17 cellular contexts compared by ENCODE assay signal in the genomic region with DNA sequence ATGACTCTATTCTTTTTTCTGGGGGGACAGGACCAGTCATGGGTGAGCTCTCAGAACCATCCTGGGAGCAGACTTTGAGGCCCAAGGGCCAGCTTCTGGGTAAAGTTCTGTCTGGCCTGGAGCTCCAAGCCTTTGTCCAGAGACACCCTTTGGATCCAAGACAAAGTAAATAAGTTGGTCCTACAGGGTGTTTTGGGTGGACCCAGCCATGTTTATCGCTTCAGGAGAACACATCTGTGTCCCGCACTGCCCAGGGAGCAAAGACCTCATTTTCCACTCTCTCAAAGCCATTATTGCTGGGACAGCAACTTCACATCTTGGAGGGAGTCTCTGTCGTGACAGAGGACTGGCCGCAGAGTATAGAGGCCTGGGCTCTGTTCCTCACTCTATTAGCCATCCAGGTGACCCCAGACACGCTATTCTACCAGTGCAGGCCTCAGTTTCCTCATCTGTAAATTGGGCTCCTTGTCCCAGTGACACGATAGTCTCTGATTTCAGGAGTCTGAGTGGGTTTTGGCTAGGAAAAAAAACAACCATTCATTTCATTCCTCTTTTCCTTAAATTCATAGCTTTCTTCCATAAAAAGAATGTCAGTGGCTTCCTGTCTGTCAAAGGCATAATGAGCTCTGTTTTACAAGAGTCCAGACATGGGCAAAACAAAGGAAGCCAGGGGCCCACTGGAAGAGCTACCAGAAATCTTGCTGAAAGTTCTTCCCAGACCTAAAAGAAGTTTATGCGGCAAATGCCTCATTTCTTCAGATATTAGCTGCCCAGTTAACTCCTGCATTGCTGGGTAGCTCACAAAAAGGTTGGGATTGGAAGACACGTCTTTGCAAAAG.
DNase-seq lines count a peak whose midpoint lies in the region; ATAC-seq and TF ChIP-seq lines count a peak whose summit lies in the region.
"Had no signal": no experiment of that assay in that cellular context is flagged by ENCODE, and none has a peak within 500 bp of the region (broad histone marks: within the 10 kb centered on the region; RNA-seq: fewer than 3 reads in every experiment).

No MANE protein-coding gene starts in this region.

- TF ChIP-seq EP300 in upper lobe of left lung (IDR thresholded peaks at IDR 0.05) = peak in 2 of 4 donors; percentile 13 to 49

- H3K27me3 ChIP-seq in right atrium auricular region (no peaks in the 10 kb centered on the region), prostate gland (replicated peaks; ENCODE audit: insufficient read depth) (no peaks in the 10 kb centered on the region), upper lobe of left lung (no peaks in the 10 kb centered on the region), body of pancreas (no peaks in the 10 kb centered on the region)
- H3K27me3 ChIP-seq: BLaER1, MG63, SJCRH30 had no signal

- peak overlapping the region; percentile 41 to 82 for H3K27ac ChIP-seq in coronary artery
- H3K27ac ChIP-seq in right atrium auricular region = peak overlapping the region; percentile 74 to 85
- H3K27ac ChIP-seq in prostate gland = peak overlapping the region; percentile 58 to 64
- H3K27ac ChIP-seq in upper lobe of left lung = peak overlapping the region; percentile 83 to 92 (median 90)
- peak overlapping the region in 1 of 4 donors; percentile 15 for H3K27ac ChIP-seq in body of pancreas
- H3K27ac ChIP-seq: BLaER1, SJCRH30 had no signal

- H3K9me3 ChIP-seq in right atrium auricular region (no peaks in the 10 kb centered on the region), prostate gland (no peaks in the 10 kb centered on the region), upper lobe of left lung (no peaks in the 10 kb centered on the region), body of pancreas (no peaks in the 10 kb centered on the region)
- H3K9me3 ChIP-seq: BLaER1, HAP-1, MG63, SJCRH30 had no signal

- DNase-seq in coronary artery (ENCODE audit: low spot score) (no peak), right atrium auricular region (ENCODE audit: low spot score) (peak; percentile 71), prostate gland (ENCODE audit: low spot score) (no peak), upper lobe of left lung (no peak), body of pancreas (no peak), middle frontal gyrus (ENCODE audit: extremely low spot score, low spot score) (no peak), DMS 273 treated with DMSO at 0.1 percent for 48 hours (lab: John Stamatoyannopoulos, UW) (no peak)
- DNase-seq: activated CD4-positive, alpha-beta T cell treated with anti-CD3 and anti-CD28 coated beads, Interleukin-2, amount 10 ng/mL, durations not matched to agents 24 days and 14 days; activated CD8-positive, alpha-beta memory T cell treated with anti-CD3 and anti-CD28 coated beads, Interleukin-2, amount 50 U/mL, for 48 hours; activated naive CD4-positive, alpha-beta T cell treated with anti-CD3 and anti-CD28 coated beads for 36 hours; DMS53; MG63; NCI-H187 treated with DMSO at 0.1 percent for 48 hours; substantia nigra had no signal

- H3K4me3 ChIP-seq in coronary artery = no peak overlapping the region
- no peak overlapping the region for H3K4me3 ChIP-seq in right atrium auricular region
- H3K4me3 ChIP-seq in prostate gland = no peak overlapping the region
- no peak overlapping the region for H3K4me3 ChIP-seq in upper lobe of left lung
- H3K4me3 ChIP-seq in body of pancreas = no peak overlapping the region
- H3K4me3 ChIP-seq: BLaER1, HAP-1, MG63, SJCRH30 had no signal

- 58% methylated on average over 8 of the region's 8 CpGs for WGBS in prostate gland
- WGBS in upper lobe of left lung, 2 donors = 61 to 64% methylated on average over 7 to 8 of the region's 8 CpGs
- WGBS in body of pancreas, 2 donors = 68 to 76% methylated on average over 8 of the region's 8 CpGs

- TF ChIP-seq CTCF in coronary artery (IDR thresholded peaks at IDR 0.05) (no peak), right atrium auricular region (IDR thresholded peaks at IDR 0.05) (no peak), prostate gland (IDR thresholded peaks at IDR 0.05) (no peak), upper lobe of left lung (IDR thresholded peaks at IDR 0.05) (no peak), body of pancreas (IDR thresholded peaks at IDR 0.05) (no peak)

- no peaks in the 10 kb centered on the region for H3K36me3 ChIP-seq in right atrium auricular region
- no peaks in the 10 kb centered on the region for H3K36me3 ChIP-seq in prostate gland
- H3K36me3 ChIP-seq in upper lobe of left lung = peaks cover 0 to 52% (median 7%) of the 10 kb centered on the region in 4 donors
- no peaks in the 10 kb centered on the region for H3K36me3 ChIP-seq in body of pancreas (replicated peaks in 1 of 2; ENCODE audit: insufficient read depth in 1 of 2, low read depth in 2 of 2)
- H3K36me3 ChIP-seq: BLaER1, HAP-1, MG63, SJCRH30 had no signal

- TF ChIP-seq POLR2A in prostate gland (IDR thresholded peaks at IDR 0.05) (no peak), upper lobe of left lung (IDR thresholded peaks at IDR 0.05) (no peak), body of pancreas (IDR thresholded peaks at IDR 0.05) (no peak)

- intact Hi-C loops in prostate gland (cut with DNase I) = loop anchor here (10.0 kb wide), 1 partner anchor 177 kb away; a partner anchor contains a TSS
- intact Hi-C loops in body of pancreas (cut with DNase I) = loop anchor here (5.0 kb wide), 1 partner anchor 89 kb away; no protein-coding TSS in a partner anchor

- ATAC-seq in upper lobe of left lung (ENCODE audit: low FRiP score in 2 of 2) (no peak), body of pancreas (no peak)

- H3K4me1 ChIP-seq in right atrium auricular region (peaks cover 0 to 64% of the 10 kb centered on the region in 2 donors), prostate gland (replicated peaks) (no peaks in the 10 kb centered on the region), upper lobe of left lung (peaks cover 83 to 91% (median 87%) of the 10 kb centered on the region in 4 donors), body of pancreas (no peaks in the 10 kb centered on the region)
